8 cellular contexts compared by ENCODE assay signal in the genomic region with DNA sequence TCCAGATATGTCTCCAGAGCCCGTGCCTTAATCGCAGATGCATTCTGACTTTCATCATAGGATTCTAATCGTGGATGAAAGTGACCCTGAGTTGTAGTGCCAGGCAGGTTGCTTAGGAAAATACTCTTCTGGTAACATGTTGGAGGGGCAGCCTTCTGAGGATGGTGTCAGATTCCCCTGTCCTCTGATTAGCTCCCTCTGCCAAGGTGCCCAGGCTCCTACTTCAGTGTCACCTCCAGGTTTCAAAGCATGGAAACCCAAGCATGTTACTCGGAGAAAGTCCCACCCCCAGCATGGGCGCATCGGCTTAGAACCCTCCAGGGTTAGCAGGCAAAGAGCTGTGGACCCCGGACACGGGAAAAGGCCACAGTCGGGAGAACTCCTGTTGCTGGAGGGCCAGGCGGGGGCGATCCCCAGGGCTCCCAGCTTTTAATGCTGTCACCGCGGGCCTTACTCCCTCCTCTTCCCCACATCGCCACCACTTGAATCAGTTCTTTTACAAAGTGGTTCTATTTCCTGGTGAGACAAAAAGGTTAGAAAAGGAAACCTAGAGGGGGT. TPM values are rescaled to one million over a fixed set of nuclear protein-coding genes. Genes with fewer than 3 reads are reported as not detected.
DNase-seq lines count a peak whose midpoint lies in the region; ATAC-seq and TF ChIP-seq lines count a peak whose summit lies in the region.

No MANE protein-coding gene starts in this region.

- no peaks in the 10 kb centered on the region for H3K36me3 ChIP-seq in ACC112 (ENCODE audit: insufficient read depth, low read length)
- no peaks in the 10 kb centered on the region for H3K36me3 ChIP-seq in colonic mucosa
- peaks cover 5% of the 10 kb centered on the region for H3K36me3 ChIP-seq in mucosa of stomach (ENCODE audit: control insufficient read depth, insufficient read depth, low read length)

- peak; percentile 8 for DNase-seq in NCI-H345 treated with DMSO at 0.1 percent for 48 hours (lab: John Stamatoyannopoulos, UW; ENCODE audit: unreplicated experiment)
- DNase-seq in colonic mucosa: no peak
- no peak for DNase-seq in cerebellum (ENCODE audit: low spot score)
- DNase-seq in T-helper 9 cell: no peak

- ATAC-seq in GM21576 (IDR thresholded peaks at IDR 0.05; ENCODE audit: unreplicated experiment) (peak; percentile 5), HG03135 (IDR thresholded peaks at IDR 0.05; ENCODE audit: unreplicated experiment) (no peak)

- no peaks in the 10 kb centered on the region for H3K27me3 ChIP-seq in ACC112 (ENCODE audit: insufficient read depth, low read length)
- H3K27me3 ChIP-seq in colonic mucosa: no peaks in the 10 kb centered on the region
- H3K27me3 ChIP-seq in mucosa of stomach (ENCODE audit: control insufficient read depth, insufficient read depth, low read length): no peaks in the 10 kb centered on the region

- H3K4me3 ChIP-seq in ACC112 (ENCODE audit: low read depth, low read length) (peak overlapping the region; percentile 78), colonic mucosa (peak overlapping the region; percentile 32), mucosa of stomach (ENCODE audit: low read length) (peak overlapping the region; percentile 53)

- TF ChIP-seq CTCF in colonic mucosa (IDR thresholded peaks at IDR 0.05): no peak

- peak overlapping the region; percentile 81 for H2AFZ ChIP-seq in ACC112 (ENCODE audit: low read length, unreplicated experiment)

- H3K9me3 ChIP-seq in colonic mucosa (no peaks in the 10 kb centered on the region), mucosa of stomach (ENCODE audit: control insufficient read depth, low read length) (no peaks in the 10 kb centered on the region)

- no peak overlapping the region for H3K27ac ChIP-seq in ACC112 (ENCODE audit: low read depth, low read length)
- H3K27ac ChIP-seq in colonic mucosa: peak overlapping the region; percentile 67

- H3K4me1 ChIP-seq in ACC112 (ENCODE audit: control insufficient read depth, insufficient read depth, low read length, unreplicated experiment) (peaks cover 8% of the 10 kb centered on the region), colonic mucosa (peaks cover 11% of the 10 kb centered on the region), mucosa of stomach (ENCODE audit: control insufficient read depth, insufficient read depth, low read length) (peaks cover 62% of the 10 kb centered on the region)

- intact Hi-C loops in colonic mucosa (cut with DNase I): no loop called here

- H3K9ac ChIP-seq in colonic mucosa (ENCODE audit: low read depth in 2 of 2, low read length in 2 of 2): peak overlapping the region; percentile 54 to 92
- H3K9ac ChIP-seq in mucosa of stomach (ENCODE audit: low read length): peak overlapping the region; percentile 62

- H3K79me2 ChIP-seq in ACC112 (ENCODE audit: control insufficient read depth, insufficient read depth, low read length, unreplicated experiment): no peaks in the 10 kb centered on the region

RNA-seq across cellular contexts. Expression of gene TRIM2, which starts 44.5 kb away (rescaled TPM):
- 100 to 1,000 TPM; 120 to 151 TPM for total RNA-seq in colonic mucosa
- 440 TPM for total RNA-seq in cerebellum
